8 cellular contexts compared by ENCODE assay signal in the genomic region with DNA sequence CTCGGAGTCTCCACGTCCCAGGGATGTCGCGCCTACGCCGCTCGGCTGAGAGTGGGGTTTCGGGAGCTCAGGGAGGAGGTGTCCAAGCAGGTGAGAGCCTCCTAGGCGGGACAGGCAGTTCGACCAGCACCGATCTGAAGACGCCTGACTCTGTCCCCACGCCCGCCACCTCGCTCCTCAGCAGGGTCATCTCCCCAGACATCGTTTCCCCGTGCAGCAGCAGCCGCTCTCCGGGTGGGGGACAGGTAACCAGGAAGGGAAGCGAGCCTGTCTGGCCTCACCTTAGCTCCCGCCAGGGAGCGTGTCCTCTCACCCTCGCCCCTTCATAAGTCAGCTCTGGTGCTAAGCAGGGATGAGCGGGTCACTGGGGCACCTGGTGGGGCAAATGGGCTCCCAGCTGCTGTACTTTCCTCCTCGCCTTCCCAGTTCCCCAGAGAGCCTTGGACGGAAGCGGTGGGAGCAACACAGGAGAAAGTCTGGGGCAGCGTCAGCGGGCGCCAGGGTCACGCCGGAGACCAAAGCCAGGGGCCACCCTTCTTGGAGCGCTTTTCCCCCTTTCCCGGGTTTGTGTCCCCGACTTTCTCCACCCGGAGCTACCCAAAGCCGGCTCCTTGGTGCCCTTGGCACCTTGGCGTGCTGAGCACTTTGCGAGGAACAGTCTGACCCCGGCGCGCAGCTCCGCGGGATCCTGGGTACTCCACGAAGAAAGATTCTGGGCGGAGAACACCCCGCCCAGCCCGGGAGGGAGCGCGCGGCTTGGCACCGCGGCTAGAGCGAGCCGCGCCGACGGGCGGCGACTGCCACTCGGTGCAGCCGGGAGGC. TPM values are rescaled to one million over a fixed set of nuclear protein-coding genes. Genes with fewer than 3 reads are reported as not detected.
DNase-seq lines count a peak whose midpoint lies in the region; ATAC-seq and TF ChIP-seq lines count a peak whose summit lies in the region.

No MANE protein-coding gene starts in this region.

- H3T11ph ChIP-seq in H9 (ENCODE audit: low read length), result no peak overlapping the region

- H3K4me1 Mint-ChIP-seq in H9, result peaks cover 32 to 48% of the 10 kb centered on the region in 2 experiments
- peaks cover 10% of the 10 kb centered on the region for H3K4me1 Mint-ChIP-seq in activated CD8-positive, alpha-beta T cell treated with anti-CD3 and anti-CD28 coated beads for 36 hours (ENCODE audit: low read depth)

- no peak overlapping the region for H2AFZ ChIP-seq in H9 (ENCODE audit: low read length)

- no peak overlapping the region for H3K56ac ChIP-seq in H9 (ENCODE audit: insufficient read length, low read depth, low read length)

- H3K27me3 Mint-ChIP-seq in H9 (ENCODE audit: low read depth), result peaks cover 86% of the 10 kb centered on the region
- peaks cover 43% of the 10 kb centered on the region for H3K27me3 Mint-ChIP-seq in activated CD8-positive, alpha-beta T cell treated with anti-CD3 and anti-CD28 coated beads for 36 hours

- H3K4me2 ChIP-seq in H9 (ENCODE audit: insufficient read depth, insufficient read length, low read length), result peak overlapping the region; percentile 77

- H3K36me3 Mint-ChIP-seq in H9 (ENCODE audit: insufficient read depth in 1 of 3, low read depth in 3 of 3), result no peaks in the 10 kb centered on the region; a peak in 1 of 7 replicates
- no peaks in the 10 kb centered on the region for H3K36me3 Mint-ChIP-seq in activated CD8-positive, alpha-beta T cell treated with anti-CD3 and anti-CD28 coated beads for 36 hours (ENCODE audit: low read depth)

- no peak overlapping the region for H3K14ac ChIP-seq in H9 (ENCODE audit: insufficient read depth, low read length)

- H3K27ac Mint-ChIP-seq in H9, result no peak overlapping the region
- no peak overlapping the region for H3K27ac Mint-ChIP-seq in activated CD8-positive, alpha-beta T cell treated with anti-CD3 and anti-CD28 coated beads for 36 hours

- no peaks in the 10 kb centered on the region for H3K36me3 ChIP-seq in sigmoid colon

- no peak overlapping the region for H3K4ac ChIP-seq in H9 (ENCODE audit: low read depth, low read length)

- POLR2A ChIA-PET in activated CD8-positive, alpha-beta T cell treated with anti-CD3 and anti-CD28 coated beads for 36 hours (lab: Charles Lee), result interaction anchor here (0.8 to 1.0 kb wide), 2 partner anchors 11 to 112 kb away, joined by 3 read pairs; no protein-coding TSS in a partner anchor

- H3K4me3 Mint-ChIP-seq in H9, result peak overlapping the region; percentile 53 to 85
- peak overlapping the region; percentile 65 for H3K4me3 Mint-ChIP-seq in activated CD8-positive, alpha-beta T cell treated with anti-CD3 and anti-CD28 coated beads for 36 hours

- TF ChIP-seq POLR2A in sigmoid colon (IDR thresholded peaks at IDR 0.05), result no peak

- H2AK5ac ChIP-seq in H9 (ENCODE audit: insufficient read length, low read length), result no peak overlapping the region

- no peak overlapping the region for H2BK120ac ChIP-seq in H9 (ENCODE audit: low read depth, low read length, poor library complexity, severe bottlenecking)

- H3K79me2 ChIP-seq in H9 (ENCODE audit: insufficient read depth, low read length), result no peaks in the 10 kb centered on the region

- H4K91ac ChIP-seq in H9 (ENCODE audit: insufficient read length, low read depth, low read length), result no peak overlapping the region

- no peak overlapping the region for H2BK20ac ChIP-seq in H9 (ENCODE audit: low read depth, low read length, poor library complexity, severe bottlenecking)

- intact Hi-C loops in activated CD8-positive, alpha-beta T cell treated with anti-CD3 and anti-CD28 coated beads for 36 hours (cut with micrococcal nuclease), result loop anchor here (5.0 kb wide), 1 partner anchor 103 kb away; no protein-coding TSS in a partner anchor
- intact Hi-C loops in left ventricle myocardium superior (cut with micrococcal nuclease), result no loop called here
- intact Hi-C loops in sigmoid colon (cut with DNase I), result loop anchor here (5.0 kb wide), 1 partner anchor 68 kb away; no protein-coding TSS in a partner anchor

- TF ChIP-seq EP300 in sigmoid colon (IDR thresholded peaks at IDR 0.05), result no peak

- H3K23ac ChIP-seq in H9 (ENCODE audit: insufficient read length, low read depth, low read length), result no peak overlapping the region

- H4K5ac ChIP-seq in H9 (ENCODE audit: insufficient read length, low read depth, low read length), result no peak overlapping the region

- CTCF ChIA-PET in activated CD8-positive, alpha-beta T cell treated with anti-CD3 and anti-CD28 coated beads for 36 hours (lab: Charles Lee), result interaction anchor here (0.6 to 3.8 kb wide), 13 partner anchors 8 to 455 kb away, joined by 3 to 42 read pairs (median 4); no protein-coding TSS in a partner anchor

- H3K9me3 Mint-ChIP-seq in H9, result no peaks in the 10 kb centered on the region
- no peaks in the 10 kb centered on the region for H3K9me3 Mint-ChIP-seq in activated CD8-positive, alpha-beta T cell treated with anti-CD3 and anti-CD28 coated beads for 36 hours

- DNase-seq in H9 (peak; percentile 48), left ventricle myocardium superior (peak; percentile 51), sigmoid colon (no peak), SW 1271 (lab: John Stamatoyannopoulos, UW) (no peak), GDM1 (lab: John Stamatoyannopoulos, UW) (no peak), NCI-H1048 (lab: John Stamatoyannopoulos, UW) (no peak)
- DNase-seq in activated CD8-positive, alpha-beta T cell treated with anti-CD3 and anti-CD28 coated beads for 36 hours, result peak; percentile 9

- H3K18ac ChIP-seq in H9 (ENCODE audit: insufficient read length, low read depth, low read length), result no peak overlapping the region

- H4K20me1 ChIP-seq in H9 (ENCODE audit: control insufficient read depth, insufficient read depth, insufficient read length), result no peaks in the 10 kb centered on the region

- H3K27me3 ChIP-seq in H9 (ENCODE audit: insufficient read depth, low read length) (peaks cover 48% of the 10 kb centered on the region), sigmoid colon (peaks cover 6 to 82% (median 34%) of the 10 kb centered on the region in 3 donors)

- H3K23me2 ChIP-seq in H9 (ENCODE audit: insufficient read length, low read depth, low read length, poor library complexity, severe bottlenecking), result peaks cover 24% of the 10 kb centered on the region

- no CpG with 5 or more reads among the region's 62 CpGs for whole genome bisulfite sequencing in H9 (ENCODE audit: extremely low coverage, insufficient read length, low lambda C conversion rate)
- 2 to 6% methylated on average over 62 of the region's 62 CpGs for WGBS in sigmoid colon, 2 donors

- peak overlapping the region; percentile 33 to 54 (median 50) for H3K4me3 ChIP-seq in sigmoid colon

- H2BK15ac ChIP-seq in H9 (ENCODE audit: low read depth, low read length), result no peak overlapping the region

- no peak overlapping the region for H2BK12ac ChIP-seq in H9 (ENCODE audit: insufficient read length, low read depth, low read length)

- TF ChIP-seq CTCF in H9 (conservative IDR thresholded peaks at IDR 0.05), result no peak; the same call in 2 of the 3 replicates
- TF ChIP-seq CTCF in activated CD8-positive, alpha-beta T cell treated with anti-CD3 and anti-CD28 coated beads for 36 hours (IDR thresholded peaks at IDR 0.05), result no peak
- TF ChIP-seq CTCF in sigmoid colon (IDR thresholded peaks at IDR 0.05), result no peak

- no peak overlapping the region for H2BK5ac ChIP-seq in H9 (ENCODE audit: insufficient read length, low read length)

- H3K27ac ChIP-seq in H9 (ENCODE audit: insufficient read length, low read depth, low read length), result no peak overlapping the region
- H3K27ac ChIP-seq in sigmoid colon, result peak overlapping the region in 3 of 4 donors; percentile 55 to 69 (median 64)

- no peak overlapping the region for H4K8ac ChIP-seq in H9 (replicated peaks; ENCODE audit: insufficient read length, low read depth, low read length)

- no peaks in the 10 kb centered on the region for H3K79me1 ChIP-seq in H9 (ENCODE audit: insufficient read depth, low read depth, low read length, poor library complexity, severe bottlenecking)

- H3K4me1 ChIP-seq in H9 (ENCODE audit: insufficient read depth, low read length), result no peaks in the 10 kb centered on the region
- H3K4me1 ChIP-seq in sigmoid colon, result peaks cover 0 to 30% (median 27%) of the 10 kb centered on the region in 4 donors

- no peaks in the 10 kb centered on the region for H3K9me3 ChIP-seq in H9 (ENCODE audit: control insufficient read depth, low read depth, low read length)
- no peaks in the 10 kb centered on the region for H3K9me3 ChIP-seq in sigmoid colon

- ATAC-seq in activated CD8-positive, alpha-beta T cell treated with anti-CD3 and anti-CD28 coated beads for 36 hours, result no peak
- ATAC-seq in left ventricle myocardium superior (peak; percentile 67), GM18909 (IDR thresholded peaks at IDR 0.05; ENCODE audit: poor library complexity, unreplicated experiment) (no peak)

- no peak overlapping the region for H3K9ac ChIP-seq in H9 (ENCODE audit: extremely low read depth, insufficient read length, low read length)

RNA-seq across cellular contexts. Expression of gene SPON1, which starts 1.6 kb away (rescaled TPM):
- 0.20 and 0.22 TPM in 2 replicates for total RNA-seq in H9 (2021)
- total RNA-seq in activated CD8-positive, alpha-beta T cell treated with anti-CD3 and anti-CD28 coated beads for 36 hours, result 1 to 10 TPM in 1 of 2 experiments, under 1 TPM in 1; 0.96 to 1.4 TPM
- 3.4 TPM for total RNA-seq in left ventricle myocardium superior
- total RNA-seq in sigmoid colon, result 10 to 100 TPM; 10.0 to 36.8 (median 24.1) TPM
- polyA plus RNA-seq in sigmoid colon, result 10 to 100 TPM in 1 of 3 donors, 1 to 10 TPM in 2; 6.6 to 12.6 (median 7.2) TPM

Comparison
In these comparisons a context has a peak if more than half of its experiments do, and no peak if none do; other contexts are left out.
1. DNase-seq: peak in H9 (single experiment), activated CD8-positive, alpha-beta T cell treated with anti-CD3 and anti-CD28 coated beads for 36 hours (single experiment) and left ventricle myocardium superior (single experiment); none in sigmoid colon (single experiment), SW 1271 (0 of 2), GDM1 (single experiment) and NCI-H1048 (single experiment).